ENCODE assay signal across 1 cellular context in the genomic region with DNA sequence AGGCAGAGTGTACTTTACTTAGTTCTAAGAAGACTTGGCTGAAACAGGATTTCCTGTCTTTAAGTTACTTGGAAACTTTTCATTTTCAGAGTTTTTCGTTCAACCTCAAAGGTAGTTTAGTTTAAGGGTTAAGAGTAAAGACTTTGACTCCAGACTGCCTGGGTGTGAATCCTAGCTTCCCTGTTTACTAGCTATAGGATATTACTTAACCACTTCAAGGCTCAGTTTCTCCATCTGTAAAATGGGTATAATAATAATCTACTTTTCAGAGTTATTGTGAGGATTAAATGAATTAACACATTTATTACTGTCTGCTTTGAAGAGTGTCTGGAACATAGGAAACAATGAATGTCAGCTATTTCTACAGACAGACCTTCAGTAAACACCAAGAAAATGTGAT.
TF ChIP-seq lines count a peak whose summit lies in the region.

No MANE protein-coding gene starts in this region.

TF ChIP-seq in endothelial cell of umbilical vein, 7 proteins besides CTCF, POLR2A, EP300 and RAD21:
- no peak for TF ChIP-seq GATA2 (IDR thresholded peaks at IDR 0.05; ENCODE audit: insufficient read depth, insufficient read length, low read depth, low read length)
- TF ChIP-seq MYC (IDR thresholded peaks at IDR 0.05; ENCODE audit: low read depth, low read length): no peak
- TF ChIP-seq EZH2 (IDR thresholded peaks at IDR 0.05; ENCODE audit: borderline replicate concordance, low read depth, low read length, severe bottlenecking): no peak
- TF ChIP-seq JUN (IDR thresholded peaks at IDR 0.05; ENCODE audit: borderline replicate concordance, insufficient read depth, insufficient read length, low read depth): no peak
- TF ChIP-seq FOS (IDR thresholded peaks at IDR 0.05; ENCODE audit: borderline replicate concordance, insufficient read depth, low read length): no peak
- TF ChIP-seq, protein P1, sequence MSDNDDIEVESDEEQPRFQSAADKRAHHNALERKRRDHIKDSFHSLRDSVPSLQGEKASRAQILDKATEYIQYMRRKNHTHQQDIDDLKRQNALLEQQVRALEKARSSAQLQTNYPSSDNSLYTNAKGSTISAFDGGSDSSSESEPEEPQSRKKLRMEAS (IDR thresholded peaks at IDR 0.05; ENCODE audit: insufficient read depth, insufficient read length): no peak
- TF ChIP-seq POLR2AphosphoS5 (IDR thresholded peaks at IDR 0.05; ENCODE audit: insufficient read depth, low read depth, low read length): no peak
